In the genomic region with DNA sequence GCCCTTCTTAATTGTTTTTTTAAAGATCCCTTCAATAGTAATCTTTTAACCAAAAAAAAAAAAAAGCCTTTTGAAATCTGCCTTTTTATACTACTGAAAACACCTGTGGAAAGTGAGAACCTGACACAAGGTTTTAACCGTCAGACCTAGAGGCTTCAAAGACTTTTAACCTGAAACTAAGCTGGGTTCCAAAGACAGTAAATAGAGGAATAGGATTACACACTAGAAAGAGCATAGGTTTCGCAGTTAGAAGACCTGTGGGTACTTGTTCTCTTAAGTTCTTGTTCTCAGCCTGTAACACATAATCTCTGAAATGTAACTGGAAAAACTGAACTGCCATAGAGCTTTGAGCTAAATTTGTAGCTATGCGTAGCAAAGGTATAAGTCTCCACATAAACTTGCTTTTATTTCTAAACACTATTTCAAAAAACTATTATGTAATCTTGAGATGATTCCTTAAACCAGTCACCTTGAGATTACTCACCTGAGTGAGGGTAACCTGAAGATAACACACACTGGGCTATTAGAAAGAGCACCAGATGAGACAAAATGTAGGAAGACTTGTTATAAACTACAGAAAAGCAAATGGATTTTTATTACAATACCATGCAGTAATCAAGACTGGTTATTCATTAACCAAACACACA, we compare ENCODE assay signal across 17 cellular contexts.
DNase-seq lines count a peak whose midpoint lies in the region; ATAC-seq, FAIRE-seq and TF ChIP-seq lines count a peak whose summit lies in the region.
"Had no signal": no experiment of that assay in that cellular context is flagged by ENCODE, and none has a peak within 500 bp of the region (broad histone marks: within the 10 kb centered on the region; RNA-seq: fewer than 3 reads in every experiment).

No MANE protein-coding gene starts in this region.

- H3K27me3 Mint-ChIP-seq in activated CD8-positive, alpha-beta T cell treated with anti-CD3 and anti-CD28 coated beads for 36 hours, result no peaks in the 10 kb centered on the region
- H3K27me3 Mint-ChIP-seq in activated CD8-positive, alpha-beta T cell treated with anti-CD3 and anti-CD28 coated beads, Interleukin-2, amount 10 ng/mL, durations not matched to agents 7 days and 5 days (ENCODE audit: low read depth), result no peaks in the 10 kb centered on the region
- no peaks in the 10 kb centered on the region for H3K27me3 Mint-ChIP-seq in nephron (ENCODE audit: low read depth)
- H3K27me3 Mint-ChIP-seq: brain had no signal

- H3K36me3 Mint-ChIP-seq in activated CD8-positive, alpha-beta T cell treated with anti-CD3 and anti-CD28 coated beads for 36 hours (ENCODE audit: low read depth), result peaks cover 50% of the 10 kb centered on the region
- H3K36me3 Mint-ChIP-seq in activated CD8-positive, alpha-beta T cell treated with anti-CD3 and anti-CD28 coated beads, Interleukin-2, amount 10 ng/mL, durations not matched to agents 7 days and 5 days (ENCODE audit: low read depth), result peaks cover 63% of the 10 kb centered on the region
- peaks cover 21% of the 10 kb centered on the region for H3K36me3 Mint-ChIP-seq in nephron (ENCODE audit: low read depth)

- TF ChIP-seq EP300 in GM12878 (IDR thresholded peaks at IDR 0.05; ENCODE audit: borderline replicate concordance in 1 of 2, control insufficient read depth in 1 of 2, low read depth in 2 of 2, low read length in 2 of 2), result no peak

- no peak for DNase-seq in activated CD8-positive, alpha-beta T cell treated with anti-CD3 and anti-CD28 coated beads for 36 hours
- no peak for DNase-seq in activated CD8-positive, alpha-beta T cell treated with anti-CD3 and anti-CD28 coated beads, Interleukin-2, amount 10 ng/mL, durations not matched to agents 7 days and 5 days
- DNase-seq in GM12878 (ENCODE audit: low read depth, low spot score) (no peak), pons (ENCODE audit: low spot score) (no peak), NCI-H345 treated with DMSO at 0.1 percent for 48 hours (lab: John Stamatoyannopoulos, UW; ENCODE audit: unreplicated experiment) (no peak)
- DNase-seq: foreskin fibroblast, H7, IMR-90, NCI-H187, NCI-H345, right lobe of liver, RPMI8226 had no signal

- H3K4me1 ChIP-seq in GM12878 (ENCODE audit: control insufficient read depth, insufficient read depth, low read length), result no peaks in the 10 kb centered on the region

- peak overlapping the region; percentile 67 for H3K27ac Mint-ChIP-seq in activated CD8-positive, alpha-beta T cell treated with anti-CD3 and anti-CD28 coated beads for 36 hours
- H3K27ac Mint-ChIP-seq in activated CD8-positive, alpha-beta T cell treated with anti-CD3 and anti-CD28 coated beads, Interleukin-2, amount 10 ng/mL, durations not matched to agents 7 days and 5 days, result no peak overlapping the region
- H3K27ac Mint-ChIP-seq in nephron, result peak overlapping the region in 2 of 3 experiments; percentile 43 to 81
- H3K27ac Mint-ChIP-seq: brain had no signal

- no peaks in the 10 kb centered on the region for H4K20me1 ChIP-seq in GM12878 (ENCODE audit: control insufficient read depth, insufficient read depth)

- no peak overlapping the region for H2AFZ ChIP-seq in GM12878 (ENCODE audit: control insufficient read depth, low read depth, low read length)

- H3K27me3 ChIP-seq in GM12878 (replicated peaks in 1 of 2; ENCODE audit: control insufficient read depth in 2 of 2, insufficient read depth in 2 of 2, low read length in 1 of 2), result no peaks in the 10 kb centered on the region
- H3K27me3 ChIP-seq: right lobe of liver had no signal

- no peak for TF ChIP-seq RAD21 in GM12878 (IDR thresholded peaks at IDR 0.05; ENCODE audit: insufficient read depth, low read depth, low read length)

- H3K9ac ChIP-seq in GM12878 (ENCODE audit: control insufficient read depth, insufficient read depth, low read length), result no peak overlapping the region

- intact Hi-C loops in activated CD8-positive, alpha-beta T cell treated with anti-CD3 and anti-CD28 coated beads for 36 hours (cut with micrococcal nuclease), result no loop called here
- intact Hi-C loops in GM12878 (cut with micrococcal nuclease; ENCODE audit: unreplicated experiment), result no loop called here

- H3K27ac ChIP-seq in GM12878 (ENCODE audit: control insufficient read depth, insufficient read depth), result no peak overlapping the region
- H3K27ac ChIP-seq: coronary artery, right lobe of liver had no signal

- ATAC-seq in activated CD8-positive, alpha-beta T cell treated with anti-CD3 and anti-CD28 coated beads for 36 hours, result peak; percentile 56
- no peak for ATAC-seq in activated CD8-positive, alpha-beta T cell treated with anti-CD3 and anti-CD28 coated beads, Interleukin-2, amount 10 ng/mL, durations not matched to agents 7 days and 5 days
- ATAC-seq in HG02678 (IDR thresholded peaks at IDR 0.05; ENCODE audit: unreplicated experiment) (peak; percentile 55), GM12878 (peak; percentile 36), GM21717 (IDR thresholded peaks at IDR 0.05; ENCODE audit: unreplicated experiment) (no peak)
- ATAC-seq: right lobe of liver had no signal

- no peaks in the 10 kb centered on the region for H3K79me2 ChIP-seq in GM12878 (ENCODE audit: control insufficient read depth, insufficient read depth, low read length)

- 57% methylated on average over 3 of the region's 3 CpGs for WGBS in GM12878 (ENCODE audit: insufficient coverage, insufficient replicate concordance, low lambda C conversion rate, missing lambda C conversion rate)

- BruUV-seq in GM12878 (replicated peaks; lab: Mats Ljungman, UMichigan), result no TSS peak

- SMC1A ChIA-PET in GM12878 (lab: Charles Lee; ENCODE audit: uncharacterized antibody, unreplicated experiment), result interaction anchor here (0.7 to 1.5 kb wide), 3 partner anchors 296 to 354 kb away, joined by 3 to 5 read pairs (median 4); no protein-coding TSS in a partner anchor

- RAD21 ChIA-PET in GM12878 (lab: Charles Lee; ENCODE audit: unreplicated experiment), result interaction anchor here (1.2 kb wide), 1 partner anchor 309 kb away, joined by 3 read pairs; no protein-coding TSS in a partner anchor

- no peaks in the 10 kb centered on the region for H3K9me3 ChIP-seq in GM12878 (replicated peaks; ENCODE audit: control insufficient read depth, insufficient read depth, low read length)
- H3K9me3 ChIP-seq: right lobe of liver had no signal

- H3K36me3 ChIP-seq in GM12878 (ENCODE audit: control insufficient read depth in 2 of 2, insufficient read depth in 2 of 2, low read length in 1 of 2), result peaks cover 9 to 12% of the 10 kb centered on the region in 2 experiments; a peak in 3 of 4 replicates

- H3K9me3 Mint-ChIP-seq in activated CD8-positive, alpha-beta T cell treated with anti-CD3 and anti-CD28 coated beads for 36 hours, result no peaks in the 10 kb centered on the region
- H3K9me3 Mint-ChIP-seq in activated CD8-positive, alpha-beta T cell treated with anti-CD3 and anti-CD28 coated beads, Interleukin-2, amount 10 ng/mL, durations not matched to agents 7 days and 5 days (ENCODE audit: insufficient read depth), result no peaks in the 10 kb centered on the region
- H3K9me3 Mint-ChIP-seq in nephron, result no peaks in the 10 kb centered on the region
- H3K9me3 Mint-ChIP-seq: brain had no signal

- in situ Hi-C loops in GM12878 (cut with MboI), result no loop called here

- CTCF ChIA-PET in activated CD8-positive, alpha-beta T cell treated with anti-CD3 and anti-CD28 coated beads for 36 hours (lab: Charles Lee), result interaction anchor here (0.8 to 1.6 kb wide), 4 partner anchors 16 to 32 kb away, joined by 3 to 4 read pairs (median 3); no protein-coding TSS in a partner anchor
- CTCF ChIA-PET in activated CD8-positive, alpha-beta T cell treated with anti-CD3 and anti-CD28 coated beads, Interleukin-2, amount 10 ng/mL, durations not matched to agents 7 days and 5 days (lab: Charles Lee), result interaction anchor here (0.6 to 0.9 kb wide), 3 partner anchors 9 to 88 kb away, joined by 3 to 4 read pairs (median 4); no protein-coding TSS in a partner anchor
- CTCF ChIA-PET in GM12878 (lab: Yijun Ruan, JAX), result interaction anchor here (0.6 to 2.1 kb wide), 3 partner anchors 10 to 362 kb away, joined by 3 to 12 read pairs (median 3); no protein-coding TSS in a partner anchor

- no peak overlapping the region for H3K4me3 Mint-ChIP-seq in activated CD8-positive, alpha-beta T cell treated with anti-CD3 and anti-CD28 coated beads for 36 hours
- no peak overlapping the region for H3K4me3 Mint-ChIP-seq in activated CD8-positive, alpha-beta T cell treated with anti-CD3 and anti-CD28 coated beads, Interleukin-2, amount 10 ng/mL, durations not matched to agents 7 days and 5 days
- H3K4me3 Mint-ChIP-seq in nephron, result no peak overlapping the region
- H3K4me3 Mint-ChIP-seq: brain had no signal

- POLR2A ChIA-PET in activated CD8-positive, alpha-beta T cell treated with anti-CD3 and anti-CD28 coated beads for 36 hours (lab: Charles Lee), result interaction anchor here (0.6 kb wide), 2 partner anchors 363 to 441 kb away, joined by 3 to 4 read pairs; no protein-coding TSS in a partner anchor
- POLR2A ChIA-PET in activated CD8-positive, alpha-beta T cell treated with anti-CD3 and anti-CD28 coated beads, Interleukin-2, amount 10 ng/mL, durations not matched to agents 7 days and 5 days (lab: Charles Lee), result no interaction called here
- POLR2A ChIA-PET in GM12878 (lab: Charles Lee), result interaction anchor here (0.7 kb wide), 2 partner anchors 24 to 1044 kb away, joined by 3 to 6 read pairs; no protein-coding TSS in a partner anchor

- TF ChIP-seq CTCF in activated CD8-positive, alpha-beta T cell treated with anti-CD3 and anti-CD28 coated beads for 36 hours (IDR thresholded peaks at IDR 0.05), result no peak
- TF ChIP-seq CTCF in GM12878 (IDR thresholded peaks at IDR 0.05 in 2 of 3, conservative IDR thresholded peaks at IDR 0.05 in 1 of 3; ENCODE audit: control insufficient read depth in 2 of 3, extremely low read depth in 1 of 3, insufficient read depth in 1 of 3, low read depth in 3 of 3, low read length in 3 of 3) (no peak), nephron (IDR thresholded peaks at IDR 0.05; ENCODE audit: unreplicated experiment in 3 of 3) (no peak)

- no peak overlapping the region for H3K4me2 ChIP-seq in GM12878 (ENCODE audit: control insufficient read depth, insufficient read depth)

- TF ChIP-seq POLR2A in GM12878 (IDR thresholded peaks at IDR 0.05; ENCODE audit: low read depth, low read length), result no peak

- H3K4me1 Mint-ChIP-seq in activated CD8-positive, alpha-beta T cell treated with anti-CD3 and anti-CD28 coated beads for 36 hours (ENCODE audit: low read depth), result peaks cover 74% of the 10 kb centered on the region
- H3K4me1 Mint-ChIP-seq in activated CD8-positive, alpha-beta T cell treated with anti-CD3 and anti-CD28 coated beads, Interleukin-2, amount 10 ng/mL, durations not matched to agents 7 days and 5 days (ENCODE audit: low read depth), result peaks cover 80% of the 10 kb centered on the region
- H3K4me1 Mint-ChIP-seq in nephron, result peaks cover 13% of the 10 kb centered on the region

- peak; percentile 13 for FAIRE-seq in GM12878 (lab: Jason Lieb, UNC)

- H3K4me3 ChIP-seq in GM12878, result no peak overlapping the region
- H3K4me3 ChIP-seq: coronary artery, right lobe of liver had no signal

TF ChIP-seq in GM12878, 131 proteins besides CTCF, POLR2A, EP300 and RAD21 (continues in another document):
- no peak for TF ChIP-seq IKZF1 (conservative IDR thresholded peaks at IDR 0.05)

Comparison
In these comparisons a context has a peak if more than half of its experiments do, and no peak if none do; other contexts are left out.
1. ATAC-seq: peak in activated CD8-positive, alpha-beta T cell treated with anti-CD3 and anti-CD28 coated beads for 36 hours (single experiment), HG02678 (single experiment) and GM12878 (single experiment); none in activated CD8-positive, alpha-beta T cell treated with anti-CD3 and anti-CD28 coated beads, Interleukin-2, amount 10 ng/mL, durations not matched to agents 7 days and 5 days (single experiment) and GM21717 (single experiment).